Comparison of ENCODE assay signal across 23 cellular contexts in genomic region chr1:34711469-34711868, GRCh38. TPM values are rescaled to one million over a fixed set of nuclear protein-coding genes. Genes with fewer than 3 reads are reported as not detected.
DNase-seq lines count a peak whose midpoint lies in the region; ATAC-seq and TF ChIP-seq lines count a peak whose summit lies in the region.
"Had no signal": no experiment of that assay in that cellular context is flagged by ENCODE, and none has a peak within 500 bp of the region (broad histone marks: within the 10 kb centered on the region; RNA-seq: fewer than 3 reads in every experiment).

No MANE protein-coding gene starts in this region.

- H3K36me3 Mint-ChIP-seq in CD8-positive, alpha-beta T cell, result no peaks in the 10 kb centered on the region
- no peaks in the 10 kb centered on the region for H3K36me3 Mint-ChIP-seq in osteocyte (ENCODE audit: unreplicated experiment)
- H3K36me3 Mint-ChIP-seq: mesothelial cell of epicardium; naive thymus-derived CD4-positive, alpha-beta T cell had no signal

- peak; percentile 11 for DNase-seq in A673 (ENCODE audit: low spot score)
- peak; percentile 26 for DNase-seq in DMS153 treated with DMSO at 0.1 percent for 48 hours (lab: John Stamatoyannopoulos, UW; ENCODE audit: unreplicated experiment)
- DNase-seq in NB4 (ENCODE audit: low read depth), result peak; percentile 4
- DNase-seq in cerebellar cortex (ENCODE audit: low spot score), result peak; percentile 3
- no peak for DNase-seq in CD8-positive, alpha-beta T cell
- DNase-seq in osteocyte (ENCODE audit: extremely low spot score, unreplicated experiment), result no peak
- no peak for DNase-seq in NCI-H2081 (lab: John Stamatoyannopoulos, UW)
- DNase-seq: activated CD4-positive, alpha-beta T cell treated with anti-CD3 and anti-CD28 coated beads, Interleukin-2, amount 10 ng/mL, durations not matched to agents 7 days and 5 days; activated T-cell treated with anti-CD3 and anti-CD28 coated beads, Interleukin-2, amount 50 U/mL, for 24 hours; cerebellar nuclear complex; dorsolateral prefrontal cortex; islet precursor cell; left ventricle myocardium superior; naive thymus-derived CD4-positive, alpha-beta T cell; NCI-H2029 treated with DMSO at 0.1 percent for 48 hours; NCI-H446 treated with DMSO at 0.1 percent for 48 hours; PC-9; SHP77; stimulated activated naive CD8-positive, alpha-beta T cell treated with anti-CD3 and anti-CD28 coated beads, Interleukin-15, Interleukin-2, amounts not matched to agents 100 U/mL and 50 U/mL, for 24 hours had no signal

- no peak overlapping the region for H3K27ac Mint-ChIP-seq in CD8-positive, alpha-beta T cell
- H3K27ac Mint-ChIP-seq in osteocyte (ENCODE audit: unreplicated experiment), result no peak overlapping the region
- H3K27ac Mint-ChIP-seq: activated CD4-positive, alpha-beta T cell treated with anti-CD3 and anti-CD28 coated beads, Interleukin-2, amount 10 ng/mL, durations not matched to agents 7 days and 5 days; activated T-cell treated with anti-CD3 and anti-CD28 coated beads, Interleukin-2, amount 50 U/mL, for 24 hours; mesothelial cell of epicardium had no signal

- H3K27me3 Mint-ChIP-seq in CD8-positive, alpha-beta T cell (ENCODE audit: low read depth), result peaks cover 10% of the 10 kb centered on the region
- H3K27me3 Mint-ChIP-seq in osteocyte (ENCODE audit: unreplicated experiment), result no peaks in the 10 kb centered on the region

- no peaks in the 10 kb centered on the region for H3K4me1 Mint-ChIP-seq in CD8-positive, alpha-beta T cell (ENCODE audit: low read depth)
- no peaks in the 10 kb centered on the region for H3K4me1 Mint-ChIP-seq in osteocyte (ENCODE audit: unreplicated experiment)
- H3K4me1 Mint-ChIP-seq: activated CD4-positive, alpha-beta T cell treated with anti-CD3 and anti-CD28 coated beads, Interleukin-2, amount 10 ng/mL, durations not matched to agents 7 days and 5 days; mesothelial cell of epicardium; naive thymus-derived CD4-positive, alpha-beta T cell had no signal

- H3K36me3 ChIP-seq in A673 (ENCODE audit: insufficient read depth, low read length, poor library complexity, severe bottlenecking), result no peaks in the 10 kb centered on the region
- no peaks in the 10 kb centered on the region for H3K36me3 ChIP-seq in CD8-positive, alpha-beta T cell (ENCODE audit: insufficient read depth, low read length)

- H3K4me3 Mint-ChIP-seq in CD8-positive, alpha-beta T cell, result no peak overlapping the region
- no peak overlapping the region for H3K4me3 Mint-ChIP-seq in osteocyte (ENCODE audit: unreplicated experiment)
- H3K4me3 Mint-ChIP-seq: activated CD4-positive, alpha-beta T cell treated with anti-CD3 and anti-CD28 coated beads, Interleukin-2, amount 10 ng/mL, durations not matched to agents 7 days and 5 days; activated T-cell treated with anti-CD3 and anti-CD28 coated beads, Interleukin-2, amount 50 U/mL, for 24 hours; mesothelial cell of epicardium; naive thymus-derived CD4-positive, alpha-beta T cell had no signal

- no peaks in the 10 kb centered on the region for H3K4me1 ChIP-seq in A673 (ENCODE audit: insufficient read depth, low read length, poor library complexity, severe bottlenecking)
- no peaks in the 10 kb centered on the region for H3K4me1 ChIP-seq in CD8-positive, alpha-beta T cell (ENCODE audit: insufficient read depth, low read length)

- ATAC-seq in CD8-positive, alpha-beta T cell, result no peak
- ATAC-seq in HG02870 (IDR thresholded peaks at IDR 0.05; ENCODE audit: unreplicated experiment), result no peak
- ATAC-seq: naive thymus-derived CD4-positive, alpha-beta T cell; stimulated activated naive CD8-positive, alpha-beta T cell treated with anti-CD3 and anti-CD28 coated beads, Interleukin-15, Interleukin-2, amounts not matched to agents 100 U/mL and 50 U/mL, for 24 hours had no signal

- no peak overlapping the region for H3K4me3 ChIP-seq in A673 (ENCODE audit: low read depth, low read length, poor library complexity, severe bottlenecking)
- no peak overlapping the region for H3K4me3 ChIP-seq in NB4 (ENCODE audit: low read depth, low read length)
- H3K4me3 ChIP-seq in CD8-positive, alpha-beta T cell (ENCODE audit: low read depth, low read length), result no peak overlapping the region
- H3K4me3 ChIP-seq: dorsolateral prefrontal cortex, PC-9 had no signal

- H3K27me3 ChIP-seq in A673 (replicated peaks; ENCODE audit: insufficient read depth, low read depth, low read length, poor library complexity), result no peaks in the 10 kb centered on the region
- H3K27me3 ChIP-seq in CD8-positive, alpha-beta T cell (ENCODE audit: insufficient read depth, low read length), result no peaks in the 10 kb centered on the region

- H3K9me3 Mint-ChIP-seq in CD8-positive, alpha-beta T cell, result no peaks in the 10 kb centered on the region
- H3K9me3 Mint-ChIP-seq in osteocyte (ENCODE audit: unreplicated experiment), result peaks cover 22% of the 10 kb centered on the region
- H3K9me3 Mint-ChIP-seq: activated CD4-positive, alpha-beta T cell treated with anti-CD3 and anti-CD28 coated beads, Interleukin-2, amount 10 ng/mL, durations not matched to agents 7 days and 5 days; activated T-cell treated with anti-CD3 and anti-CD28 coated beads, Interleukin-2, amount 50 U/mL, for 24 hours; mesothelial cell of epicardium had no signal

- no peak for TF ChIP-seq CTCF in A673 (conservative IDR thresholded peaks at IDR 0.05; ENCODE audit: low read depth, low read length)
- TF ChIP-seq CTCF in NB4 (IDR thresholded peaks at IDR 0.05; ENCODE audit: low read depth, low read length), result no peak
- TF ChIP-seq CTCF in CD8-positive, alpha-beta T cell (IDR thresholded peaks at IDR 0.05), result no peak
- no peak for TF ChIP-seq CTCF in osteocyte (IDR thresholded peaks at IDR 0.05)

- no peak for TF ChIP-seq POLR2A in NB4 (IDR thresholded peaks at IDR 0.05; ENCODE audit: extremely low read depth, insufficient read length)

- intact Hi-C loops in A673 (cut with micrococcal nuclease; ENCODE audit: unreplicated experiment), result no loop called here
- intact Hi-C loops in CD8-positive, alpha-beta T cell (cut with DNase I, micrococcal nuclease), result no loop called here

- POLR2A ChIA-PET in A673 (lab: Charles Lee; ENCODE audit: low non-redundant PET), result no interaction called here
- POLR2A ChIA-PET in CD8-positive, alpha-beta T cell (lab: Charles Lee), result no interaction called here

- no peak overlapping the region for H3K27ac ChIP-seq in A673 (ENCODE audit: low read depth, low read length, poor library complexity, severe bottlenecking)
- no peak overlapping the region for H3K27ac ChIP-seq in CD8-positive, alpha-beta T cell (ENCODE audit: low read depth, low read length)
- H3K27ac ChIP-seq: dorsolateral prefrontal cortex, PC-9 had no signal

- BruUV-seq in A673 (replicated peaks; lab: Mats Ljungman, UMichigan), result no TSS peak

- H3K9me3 ChIP-seq in A673 (ENCODE audit: low read depth, low read length, poor library complexity, severe bottlenecking), result no peaks in the 10 kb centered on the region
- no peaks in the 10 kb centered on the region for H3K9me3 ChIP-seq in CD8-positive, alpha-beta T cell (ENCODE audit: low read length)

- CTCF ChIA-PET in A673 (lab: Charles Lee), result no interaction called here
- CTCF ChIA-PET in CD8-positive, alpha-beta T cell (lab: Charles Lee), result no interaction called here

RNA-seq across cellular contexts. Expression of gene GJB5, which starts 43.4 kb away (rescaled TPM):
- total RNA-seq in A673 (2021), result not detected in 2 replicates
- total RNA-seq in CD8-positive, alpha-beta T cell, result not detected
- not detected in 2 replicates for total RNA-seq in osteocyte
- total RNA-seq: activated CD4-positive, alpha-beta T cell treated with anti-CD3 and anti-CD28 coated beads, Interleukin-2, amount 10 ng/mL, durations not matched to agents 7 days and 5 days; left ventricle myocardium superior; naive thymus-derived CD4-positive, alpha-beta T cell; omental fat pad; skeletal muscle tissue had no signal

RNA-seq across cellular contexts. Expression of gene GJB4, which starts 48.1 kb away (rescaled TPM):
- total RNA-seq in A673 (2021) (not detected in 2 replicates), osteocyte (not detected in 2 replicates)
- total RNA-seq in CD8-positive, alpha-beta T cell, result not detected
- total RNA-seq: activated CD4-positive, alpha-beta T cell treated with anti-CD3 and anti-CD28 coated beads, Interleukin-2, amount 10 ng/mL, durations not matched to agents 7 days and 5 days; left ventricle myocardium superior; mesothelial cell of epicardium; naive thymus-derived CD4-positive, alpha-beta T cell; omental fat pad; skeletal muscle tissue had no signal

Comparison
In these comparisons a context has a peak if more than half of its experiments do, and no peak if none do; other contexts are left out.
1. DNase-seq: peak in A673 (single experiment), DMS153 treated with DMSO at 0.1 percent for 48 hours (single experiment), NB4 (single experiment) and cerebellar cortex (single experiment); none in CD8-positive, alpha-beta T cell (0 of 7), osteocyte (single experiment) and NCI-H2081 (0 of 2).